Comparison of ENCODE assay signal across 20 cellular contexts in genomic region chr1:223202376-223202775, GRCh38.
"Had no signal": no experiment of that assay in that cellular context is flagged by ENCODE, and none has a peak within 500 bp of the region (broad histone marks: within the 10 kb centered on the region; RNA-seq: fewer than 3 reads in every experiment).

No MANE protein-coding gene starts in this region.

- H3K27ac ChIP-seq: epithelial cell of prostate, esophagus squamous epithelium, gastroesophageal sphincter, spleen had no signal

- H3K27ac Mint-ChIP-seq: effector memory CD8-positive, alpha-beta T cell; nephron; stimulated activated naive B cell treated with anti-CD40 and anti-IgM and Interleukin-4, amounts not matched to agents 10 μg/mL and 1 μg/mL and 100 μg/mL, for 72 hours had no signal

- H3K4me1 ChIP-seq: gastroesophageal sphincter had no signal

- H3K4me1 Mint-ChIP-seq: naive B cell had no signal

- H3K9me3 ChIP-seq: esophagus squamous epithelium, gastroesophageal sphincter, spleen had no signal

- H3K36me3 ChIP-seq: esophagus squamous epithelium, gastroesophageal sphincter, spleen had no signal

- H3K4me3 ChIP-seq: esophagus squamous epithelium, gastroesophageal sphincter, lung, spleen had no signal

- ATAC-seq: effector memory CD8-positive, alpha-beta T cell; gastroesophageal sphincter; left ventricle myocardium superior; sciatic nerve; stimulated activated naive B cell treated with anti-CD40 and anti-IgM and Interleukin-4, amounts not matched to agents 10 μg/mL and 1 μg/mL and 100 μg/mL, for 72 hours had no signal

- FAIRE-seq: keratinocyte had no signal

- H3K36me3 Mint-ChIP-seq: naive B cell; stimulated activated naive B cell treated with anti-CD40 and anti-IgM and Interleukin-4, amounts not matched to agents 10 μg/mL and 1 μg/mL and 100 μg/mL, for 72 hours had no signal

- H3K4me3 Mint-ChIP-seq: effector memory CD8-positive, alpha-beta T cell; naive B cell; nephron; stimulated activated naive B cell treated with anti-CD40 and anti-IgM and Interleukin-4, amounts not matched to agents 10 μg/mL and 1 μg/mL and 100 μg/mL, for 72 hours had no signal

- DNase-seq: effector memory CD8-positive, alpha-beta T cell; esophagus squamous epithelium; foreskin fibroblast; glutamatergic neuron; left cardiac atrium; left ventricle myocardium superior; mesenchymal stem cell; naive B cell; spleen; stimulated activated CD4-positive, alpha-beta T cell treated with anti-CD3 and anti-CD28 coated beads, Interleukin-15, amount 100 ng/mL, for 24 hours; stimulated activated CD4-positive, alpha-beta T cell treated with anti-CD3 and anti-CD28 coated beads, Interleukin-1b, Interleukin-23, amount 100 ng/mL, for 48 hours; stimulated activated CD4-positive, alpha-beta T cell treated with anti-CD3 and anti-CD28 coated beads, Interleukin-4, amount 100 ng/mL, for 24 hours; stimulated activated naive B cell treated with anti-CD40 and anti-IgM and Interleukin-4, amounts not matched to agents 10 μg/mL and 1 μg/mL and 100 μg/mL, for 72 hours; trophoblast cell had no signal
